ENCODE assay signal across 19 cellular contexts in the genomic region with DNA sequence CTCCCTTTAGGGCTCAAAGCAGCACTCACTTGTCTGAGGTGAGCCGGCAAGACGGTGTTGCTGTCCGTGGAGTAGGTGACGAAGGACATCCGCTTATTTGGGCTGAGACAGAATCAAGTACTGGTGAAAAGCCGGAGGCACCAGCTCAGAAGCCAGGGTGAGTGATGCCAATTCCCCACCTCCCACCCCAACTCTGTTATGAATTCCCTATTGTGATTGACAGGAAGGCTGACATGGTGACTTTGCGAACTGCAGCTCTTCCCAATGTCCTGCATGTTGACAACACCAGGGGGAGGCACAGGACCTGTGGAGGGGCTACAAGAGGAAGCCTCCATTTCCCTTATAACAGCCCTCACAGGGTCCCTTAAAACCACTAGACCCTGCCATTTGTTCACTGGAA. TPM values are rescaled to one million over a fixed set of nuclear protein-coding genes. Genes with fewer than 3 reads are reported as not detected.
DNase-seq lines count a peak whose midpoint lies in the region; ATAC-seq and TF ChIP-seq lines count a peak whose summit lies in the region.
"Had no signal": no experiment of that assay in that cellular context is flagged by ENCODE, and none has a peak within 500 bp of the region (broad histone marks: within the 10 kb centered on the region; RNA-seq: fewer than 3 reads in every experiment).

No MANE protein-coding gene starts in this region.

- no peak overlapping the region for H3K4me3 ChIP-seq in mesenchymal stem cell (ENCODE audit: insufficient read depth in 1 of 2, low read depth in 1 of 2, low read length in 2 of 2)
- H3K4me3 ChIP-seq in vagina = no peak overlapping the region
- H3K4me3 ChIP-seq: BLaER1, MG63, SK-N-MC had no signal

- POLR2A ChIA-PET in activated CD4-positive, alpha-beta memory T cell treated with anti-CD3 and anti-CD28 coated beads for 36 hours (lab: Charles Lee) = no interaction called here
- POLR2A ChIA-PET in activated CD4-positive, alpha-beta memory T cell treated with anti-CD3 and anti-CD28 coated beads, Interleukin-2, amount 10 ng/mL, durations not matched to agents 7 days and 5 days (lab: Charles Lee) = no interaction called here

- H3K27me3 ChIP-seq in mesenchymal stem cell (ENCODE audit: control insufficient read depth in 1 of 2, insufficient read depth in 1 of 2, low read length in 2 of 2) = no peaks in the 10 kb centered on the region
- no peaks in the 10 kb centered on the region for H3K27me3 ChIP-seq in vagina
- H3K27me3 ChIP-seq: BLaER1, MG63 had no signal

- DNase-seq in activated CD4-positive, alpha-beta memory T cell treated with anti-CD3 and anti-CD28 coated beads for 36 hours = no peak
- no peak for DNase-seq in activated CD4-positive, alpha-beta memory T cell treated with anti-CD3 and anti-CD28 coated beads, Interleukin-2, amount 10 ng/mL, durations not matched to agents 7 days and 5 days
- no peak for DNase-seq in mesenchymal stem cell
- DNase-seq in vagina (ENCODE audit: extremely low spot score in 2 of 2) = peak; percentile 37 to 71
- no peak for DNase-seq in NOMO-1 treated with dmso at 0.1 percent for 144 hours (lab: John Stamatoyannopoulos, UW; ENCODE audit: unreplicated experiment)
- no peak for DNase-seq in NCI-H1694 treated with DMSO at 0.1 percent for 48 hours (lab: John Stamatoyannopoulos, UW)
- no peak for DNase-seq in activated naive CD4-positive, alpha-beta T cell treated with anti-CD3 and anti-CD28 coated beads, Interleukin-2, amount 50 U/mL, for 72 hours (ENCODE audit: low spot score in 2 of 2)
- DNase-seq: EL, KBM-7, MG63, NCI-H1092 treated with DMSO at 0.1 percent for 48 hours, NCI-H187 treated with DMSO at 0.1 percent for 48 hours, NCI-H446 treated with DMSO at 0.1 percent for 48 hours, NCI-H748 treated with DMSO at 0.1 percent for 48 hours had no signal

- no peak overlapping the region for H4K8ac ChIP-seq in mesenchymal stem cell (ENCODE audit: low read length)

- 98% methylated on average over 7 of the region's 7 CpGs for WGBS in mesenchymal stem cell

- H3K4me1 ChIP-seq in mesenchymal stem cell (ENCODE audit: control insufficient read depth, insufficient read depth, low read depth, low read length) (peaks cover 6% of the 10 kb centered on the region), vagina (no peaks in the 10 kb centered on the region)

- no peak overlapping the region for H3K9ac ChIP-seq in mesenchymal stem cell (ENCODE audit: low read length)
- H3K9ac ChIP-seq: BLaER1 had no signal

- peaks cover 8% of the 10 kb centered on the region for H3K9me3 Mint-ChIP-seq in activated CD4-positive, alpha-beta memory T cell treated with anti-CD3 and anti-CD28 coated beads for 36 hours
- H3K9me3 Mint-ChIP-seq in activated CD4-positive, alpha-beta memory T cell treated with anti-CD3 and anti-CD28 coated beads, Interleukin-2, amount 10 ng/mL, durations not matched to agents 7 days and 5 days = no peaks in the 10 kb centered on the region
- no peaks in the 10 kb centered on the region for H3K9me3 Mint-ChIP-seq in activated T-helper 17 cell treated with anti-CD3 and anti-CD28 coated beads, Interleukin-2, amount 50 U/mL, for 72 hours
- H3K9me3 Mint-ChIP-seq in activated naive CD4-positive, alpha-beta T cell treated with anti-CD3 and anti-CD28 coated beads, Interleukin-2, amount 50 U/mL, for 72 hours = peaks cover 4 to 5% of the 10 kb centered on the region in 2 donors

- no peak overlapping the region for H3K4me3 Mint-ChIP-seq in activated CD4-positive, alpha-beta memory T cell treated with anti-CD3 and anti-CD28 coated beads for 36 hours
- no peak overlapping the region for H3K4me3 Mint-ChIP-seq in activated CD4-positive, alpha-beta memory T cell treated with anti-CD3 and anti-CD28 coated beads, Interleukin-2, amount 10 ng/mL, durations not matched to agents 7 days and 5 days
- no peak overlapping the region for H3K4me3 Mint-ChIP-seq in activated T-helper 17 cell treated with anti-CD3 and anti-CD28 coated beads, Interleukin-2, amount 50 U/mL, for 72 hours

- no peak overlapping the region for H2AK5ac ChIP-seq in mesenchymal stem cell (ENCODE audit: low read length, severe bottlenecking)

- no peaks in the 10 kb centered on the region for H3K9me3 ChIP-seq in mesenchymal stem cell (ENCODE audit: control insufficient read depth, low read length)
- no peaks in the 10 kb centered on the region for H3K9me3 ChIP-seq in vagina
- H3K9me3 ChIP-seq: BLaER1, MG63 had no signal

- H3K23ac ChIP-seq in mesenchymal stem cell (ENCODE audit: low read length in 2 of 2) = no peak overlapping the region

- H3K27me3 Mint-ChIP-seq in activated CD4-positive, alpha-beta memory T cell treated with anti-CD3 and anti-CD28 coated beads for 36 hours = no peaks in the 10 kb centered on the region
- no peaks in the 10 kb centered on the region for H3K27me3 Mint-ChIP-seq in activated CD4-positive, alpha-beta memory T cell treated with anti-CD3 and anti-CD28 coated beads, Interleukin-2, amount 10 ng/mL, durations not matched to agents 7 days and 5 days
- no peaks in the 10 kb centered on the region for H3K27me3 Mint-ChIP-seq in activated T-helper 17 cell treated with anti-CD3 and anti-CD28 coated beads, Interleukin-2, amount 50 U/mL, for 72 hours

- H3K4ac ChIP-seq in mesenchymal stem cell (ENCODE audit: low read depth in 1 of 2, low read length in 2 of 2) = no peak overlapping the region

- H3K27ac Mint-ChIP-seq in activated CD4-positive, alpha-beta memory T cell treated with anti-CD3 and anti-CD28 coated beads for 36 hours = peak overlapping the region; percentile 38
- no peak overlapping the region for H3K27ac Mint-ChIP-seq in activated CD4-positive, alpha-beta memory T cell treated with anti-CD3 and anti-CD28 coated beads, Interleukin-2, amount 10 ng/mL, durations not matched to agents 7 days and 5 days
- peak overlapping the region; percentile 42 for H3K27ac Mint-ChIP-seq in activated T-helper 17 cell treated with anti-CD3 and anti-CD28 coated beads, Interleukin-2, amount 50 U/mL, for 72 hours
- H3K27ac Mint-ChIP-seq in activated naive CD4-positive, alpha-beta T cell treated with anti-CD3 and anti-CD28 coated beads, Interleukin-2, amount 50 U/mL, for 72 hours = peak overlapping the region in 1 of 2 donors; percentile 39

- peaks cover 4% of the 10 kb centered on the region for H3K4me1 Mint-ChIP-seq in activated CD4-positive, alpha-beta memory T cell treated with anti-CD3 and anti-CD28 coated beads for 36 hours (ENCODE audit: low read depth)
- H3K4me1 Mint-ChIP-seq in activated CD4-positive, alpha-beta memory T cell treated with anti-CD3 and anti-CD28 coated beads, Interleukin-2, amount 10 ng/mL, durations not matched to agents 7 days and 5 days = peaks cover 24% of the 10 kb centered on the region
- peaks cover 15% of the 10 kb centered on the region for H3K4me1 Mint-ChIP-seq in activated T-helper 17 cell treated with anti-CD3 and anti-CD28 coated beads, Interleukin-2, amount 50 U/mL, for 72 hours

- intact Hi-C loops in activated CD4-positive, alpha-beta memory T cell treated with anti-CD3 and anti-CD28 coated beads for 36 hours (cut with micrococcal nuclease) = no loop called here
- intact Hi-C loops in vagina (cut with DNase I) = no loop called here

- H3K4me2 ChIP-seq in mesenchymal stem cell (ENCODE audit: low read length, poor library complexity, severe bottlenecking) = no peak overlapping the region

- H3K36me3 ChIP-seq in mesenchymal stem cell (ENCODE audit: control insufficient read depth in 1 of 2, insufficient read depth in 2 of 2, low read depth in 1 of 2, low read length in 2 of 2) (no peaks in the 10 kb centered on the region), vagina (no peaks in the 10 kb centered on the region)
- H3K36me3 ChIP-seq: BLaER1, MG63 had no signal

- no peak for ATAC-seq in activated T-helper 17 cell treated with anti-CD3 and anti-CD28 coated beads, Interleukin-2, amount 50 U/mL, for 72 hours (replicated peaks)
- no peak for ATAC-seq in activated naive CD4-positive, alpha-beta T cell treated with anti-CD3 and anti-CD28 coated beads, Interleukin-2, amount 50 U/mL, for 72 hours
- ATAC-seq: Right ventricle myocardium inferior had no signal

- TF ChIP-seq POLR2A in vagina (IDR thresholded peaks at IDR 0.05) = no peak

- H2BK5ac ChIP-seq in mesenchymal stem cell (ENCODE audit: low read depth, low read length, poor library complexity, severe bottlenecking) = no peak overlapping the region

- H3K27ac ChIP-seq in mesenchymal stem cell (ENCODE audit: low read length, poor library complexity, severe bottlenecking) (no peak overlapping the region), vagina (no peak overlapping the region)
- H3K27ac ChIP-seq: 22Rv1, SK-N-MC had no signal

- peak overlapping the region; percentile 29 to 79 for H2BK12ac ChIP-seq in mesenchymal stem cell (ENCODE audit: low read length in 2 of 2)

- H2AFZ ChIP-seq in mesenchymal stem cell (ENCODE audit: low read depth, low read length) = no peak overlapping the region

- peaks cover 1% of the 10 kb centered on the region for H3K36me3 Mint-ChIP-seq in activated CD4-positive, alpha-beta memory T cell treated with anti-CD3 and anti-CD28 coated beads for 36 hours
- H3K36me3 Mint-ChIP-seq in activated CD4-positive, alpha-beta memory T cell treated with anti-CD3 and anti-CD28 coated beads, Interleukin-2, amount 10 ng/mL, durations not matched to agents 7 days and 5 days (ENCODE audit: low read depth) = no peaks in the 10 kb centered on the region
- H3K36me3 Mint-ChIP-seq in activated T-helper 17 cell treated with anti-CD3 and anti-CD28 coated beads, Interleukin-2, amount 50 U/mL, for 72 hours (ENCODE audit: low read depth) = no peaks in the 10 kb centered on the region
- no peaks in the 10 kb centered on the region for H3K36me3 Mint-ChIP-seq in activated naive CD4-positive, alpha-beta T cell treated with anti-CD3 and anti-CD28 coated beads, Interleukin-2, amount 50 U/mL, for 72 hours

- H3K79me1 ChIP-seq in mesenchymal stem cell (replicated peaks; ENCODE audit: low read length, poor library complexity, severe bottlenecking) = no peaks in the 10 kb centered on the region

- H4K91ac ChIP-seq in mesenchymal stem cell (ENCODE audit: low read length) = peak overlapping the region; percentile 91

- CTCF ChIA-PET in activated CD4-positive, alpha-beta memory T cell treated with anti-CD3 and anti-CD28 coated beads for 36 hours (lab: Charles Lee) = no interaction called here
- CTCF ChIA-PET in activated CD4-positive, alpha-beta memory T cell treated with anti-CD3 and anti-CD28 coated beads, Interleukin-2, amount 10 ng/mL, durations not matched to agents 7 days and 5 days (lab: Charles Lee) = no interaction called here

- peak overlapping the region; percentile 62 for H2BK120ac ChIP-seq in mesenchymal stem cell (ENCODE audit: low read depth, low read length)

- no peak for TF ChIP-seq CTCF in vagina (IDR thresholded peaks at IDR 0.05)

- peak overlapping the region; percentile 22 to 55 for H3K18ac ChIP-seq in mesenchymal stem cell (ENCODE audit: low read depth in 1 of 2, low read length in 2 of 2)

- no peak overlapping the region for H3K14ac ChIP-seq in mesenchymal stem cell (ENCODE audit: low read length in 2 of 2)

- H2BK15ac ChIP-seq in mesenchymal stem cell (ENCODE audit: low read depth, poor library complexity, severe bottlenecking) = peak overlapping the region; percentile 88

RNA-seq across cellular contexts. Expression of gene MSMB, which starts 52.3 kb away (rescaled TPM):
- total RNA-seq in activated CD4-positive, alpha-beta memory T cell treated with anti-CD3 and anti-CD28 coated beads for 36 hours = not detected
- total RNA-seq in activated CD4-positive, alpha-beta memory T cell treated with anti-CD3 and anti-CD28 coated beads, Interleukin-2, amount 10 ng/mL, durations not matched to agents 7 days and 5 days = not detected
- not detected for total RNA-seq in activated T-helper 17 cell treated with anti-CD3 and anti-CD28 coated beads, Interleukin-2, amount 50 U/mL, for 72 hours
- 0.39 TPM for polyA plus RNA-seq in mesenchymal stem cell (2013, experiment 1 of 2)
- 0.38 TPM for polyA plus RNA-seq in mesenchymal stem cell (2013, experiment 2 of 2)
- total RNA-seq in vagina = not detected
- total RNA-seq in activated naive CD4-positive, alpha-beta T cell treated with anti-CD3 and anti-CD28 coated beads, Interleukin-2, amount 50 U/mL, for 72 hours = not detected
- total RNA-seq: Right ventricle myocardium inferior had no signal

Comparison
In these comparisons a context has a peak if more than half of its experiments do, and no peak if none do; other contexts are left out.
1. DNase-seq: peak in vagina (2 of 2); none in activated CD4-positive, alpha-beta memory T cell treated with anti-CD3 and anti-CD28 coated beads for 36 hours (single experiment), activated CD4-positive, alpha-beta memory T cell treated with anti-CD3 and anti-CD28 coated beads, Interleukin-2, amount 10 ng/mL, durations not matched to agents 7 days and 5 days (single experiment), mesenchymal stem cell (single experiment), NOMO-1 treated with dmso at 0.1 percent for 144 hours (single experiment), NCI-H1694 treated with DMSO at 0.1 percent for 48 hours (single experiment) and activated naive CD4-positive, alpha-beta T cell treated with anti-CD3 and anti-CD28 coated beads, Interleukin-2, amount 50 U/mL, for 72 hours (0 of 2).